21 cellular contexts compared by ENCODE assay signal in genomic region chrX:49956313-49956712, GRCh38.
"Had no signal": no experiment of that assay in that cellular context is flagged by ENCODE, and none has a peak within 500 bp of the region (broad histone marks: within the 10 kb centered on the region; RNA-seq: fewer than 3 reads in every experiment).

No MANE protein-coding gene starts in this region.

- DNase-seq: effector memory CD4-positive, alpha-beta T cell; glutamatergic neuron; islet precursor cell; mammary epithelial cell; natural killer cell; nucleus accumbens; ovary; right lobe of liver; stimulated activated CD4-positive, alpha-beta T cell treated with anti-CD3 and anti-CD28 coated beads, Interleukin-4, amount 100 ng/mL, for 1 hour; stimulated activated CD8-positive, alpha-beta memory T cell treated with anti-CD3 and anti-CD28 coated beads, Interleukin-4, amount 100 ng/mL, for 48 hours; stimulated activated naive CD8-positive, alpha-beta T cell treated with anti-CD3 and anti-CD28 coated beads, Interleukin-15, Interleukin-2, amounts not matched to agents 100 U/mL and 50 U/mL, for 24 hours; thyroid gland; upper lobe of right lung had no signal

- H3K36me3 ChIP-seq: gastroesophageal sphincter, ovary, right lobe of liver, suprapubic skin, thyroid gland, upper lobe of right lung, vagina had no signal

- FAIRE-seq: endometrium had no signal

- H3K36me3 Mint-ChIP-seq: natural killer cell; stimulated activated effector memory CD8-positive, alpha-beta T cell treated with anti-CD3 and anti-CD28 coated beads, Interleukin-12 subunit alpha, Interleukin-12 subunit beta, amount 100 ng/mL, for 72 hours had no signal

- H3K4me3 ChIP-seq: gastroesophageal sphincter, ovary, right lobe of liver, suprapubic skin, thyroid gland, upper lobe of right lung, vagina had no signal

- H3K4me1 Mint-ChIP-seq: natural killer cell; stimulated activated effector memory CD8-positive, alpha-beta T cell treated with anti-CD3 and anti-CD28 coated beads, Interleukin-12 subunit alpha, Interleukin-12 subunit beta, amount 100 ng/mL, for 72 hours had no signal

- ATAC-seq: esophagus mucosa; gastroesophageal sphincter; left lobe of liver; natural killer cell; right lobe of liver; stimulated activated effector memory CD8-positive, alpha-beta T cell treated with anti-CD3 and anti-CD28 coated beads, Interleukin-12 subunit alpha, Interleukin-12 subunit beta, amount 100 ng/mL, for 72 hours; stimulated activated naive CD8-positive, alpha-beta T cell treated with anti-CD3 and anti-CD28 coated beads, Interleukin-15, Interleukin-2, amounts not matched to agents 100 U/mL and 50 U/mL, for 24 hours; upper lobe of right lung had no signal

- H3K4me3 Mint-ChIP-seq: natural killer cell; neural crest cell; stimulated activated effector memory CD8-positive, alpha-beta T cell treated with anti-CD3 and anti-CD28 coated beads, Interleukin-12 subunit alpha, Interleukin-12 subunit beta, amount 100 ng/mL, for 72 hours had no signal

- H3K27me3 ChIP-seq: gastroesophageal sphincter, ovary, suprapubic skin, upper lobe of right lung, vagina had no signal

- H3K27ac Mint-ChIP-seq: natural killer cell; stimulated activated effector memory CD8-positive, alpha-beta T cell treated with anti-CD3 and anti-CD28 coated beads, Interleukin-12 subunit alpha, Interleukin-12 subunit beta, amount 100 ng/mL, for 72 hours had no signal

- H3K27ac ChIP-seq: gastroesophageal sphincter, ovary, right lobe of liver, suprapubic skin, thyroid gland, upper lobe of right lung, vagina had no signal

- H3K9me3 ChIP-seq: gastroesophageal sphincter, ovary, right lobe of liver, suprapubic skin, thyroid gland, upper lobe of right lung, vagina had no signal

- H3K4me1 ChIP-seq: gastroesophageal sphincter, right lobe of liver, suprapubic skin, thyroid gland, upper lobe of right lung, vagina had no signal

- H3K9me3 Mint-ChIP-seq: natural killer cell; stimulated activated effector memory CD8-positive, alpha-beta T cell treated with anti-CD3 and anti-CD28 coated beads, Interleukin-12 subunit alpha, Interleukin-12 subunit beta, amount 100 ng/mL, for 72 hours had no signal
